In the genomic region with DNA sequence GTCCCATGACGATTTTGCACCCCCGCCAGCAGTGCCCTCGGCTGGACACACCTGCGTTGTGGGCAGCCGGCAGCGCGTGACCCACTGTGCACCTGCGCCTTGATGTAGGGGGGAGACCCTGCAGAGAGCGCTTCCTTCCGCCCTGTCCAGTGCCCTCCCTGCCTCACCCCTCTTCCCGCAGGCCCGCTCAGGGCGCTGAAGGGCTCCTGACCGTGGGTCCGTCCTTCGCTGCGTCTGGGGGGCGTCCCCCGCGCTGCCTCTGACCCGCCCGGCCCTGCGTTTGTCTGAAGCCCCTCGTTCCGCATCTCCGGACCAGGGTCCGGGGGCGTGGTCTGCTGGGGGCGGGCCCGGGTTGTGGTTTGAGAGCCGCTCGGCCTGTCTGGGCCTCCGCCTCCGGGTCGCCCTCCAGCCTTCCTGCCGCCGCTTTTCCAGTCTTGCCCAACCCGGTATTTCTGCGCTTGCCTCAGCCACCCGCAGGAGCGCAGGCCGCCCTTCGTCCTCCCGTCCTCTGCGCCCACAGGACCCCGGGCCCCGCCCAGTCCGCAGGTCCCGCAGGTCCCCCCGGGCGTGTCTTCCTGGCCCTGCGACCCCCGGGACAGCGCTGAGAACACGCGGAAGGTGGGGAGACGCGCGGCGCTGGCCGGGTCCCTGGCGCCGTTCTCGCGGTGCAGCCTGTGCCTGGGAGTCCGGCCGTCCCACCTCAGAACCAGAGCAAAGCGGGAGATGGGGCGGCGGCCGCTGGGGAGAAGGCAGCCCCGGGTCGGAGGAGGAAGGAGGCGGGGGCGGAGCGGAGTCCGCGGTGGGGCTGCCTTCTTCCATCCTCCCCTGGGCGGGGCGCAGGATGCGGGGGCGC, we compare ENCODE assay signal across 8 cellular contexts. TPM values are rescaled to one million over a fixed set of nuclear protein-coding genes. Genes with fewer than 3 reads are reported as not detected.
A peak's percentile ranks its signal among the peaks of the same experiment; 100 is the strongest.
DNase-seq lines count a peak whose midpoint lies in the region; ATAC-seq and TF ChIP-seq lines count a peak whose summit lies in the region.

No MANE protein-coding gene starts in this region.

- DNase-seq in lung microvascular endothelial cell (ENCODE audit: low read depth in 2 of 2) (peak; percentile 35 to 41), thyroid gland (peak; percentile 58 to 61), NK-92 (lab: John Stamatoyannopoulos, UW; ENCODE audit: unreplicated experiment) (no peak), HCEC 1CT (no peak)

- H3K36me3 ChIP-seq in thyroid gland = peaks cover 25 to 29% of the 10 kb centered on the region in 2 donors

- peaks cover 61% of the 10 kb centered on the region for H3K4me1 Mint-ChIP-seq in dendritic cell treated with granulocyte-macrophage colony-stimulating factor and Interleukin-4, amounts not matched to agents 40 ng/mL and 50 ng/mL, for 4 days (ENCODE audit: low read depth)

- H3K9me3 ChIP-seq in thyroid gland = no peaks in the 10 kb centered on the region

- no peak for TF ChIP-seq POLR2A in thyroid gland (IDR thresholded peaks at IDR 0.05)

- H3K4me3 ChIP-seq in WI38 (ENCODE audit: low read depth, low read length) = peak overlapping the region; percentile 41
- H3K4me3 ChIP-seq in thyroid gland (replicated peaks in 1 of 3) = peak overlapping the region in 1 of 3 donors; percentile 15

- peaks cover 0 to 23% of the 10 kb centered on the region in 2 donors for H3K4me1 ChIP-seq in thyroid gland

- H3K27ac Mint-ChIP-seq in dendritic cell treated with granulocyte-macrophage colony-stimulating factor and Interleukin-4, amounts not matched to agents 40 ng/mL and 50 ng/mL, for 4 days = peak overlapping the region; percentile 83

- H3K36me3 Mint-ChIP-seq in dendritic cell treated with granulocyte-macrophage colony-stimulating factor and Interleukin-4, amounts not matched to agents 40 ng/mL and 50 ng/mL, for 4 days (ENCODE audit: low read depth) = peaks cover 41% of the 10 kb centered on the region

- ATAC-seq in GM18520 (IDR thresholded peaks at IDR 0.05; ENCODE audit: unreplicated experiment) (peak; percentile 32), HG02970 (IDR thresholded peaks at IDR 0.05; ENCODE audit: low FRiP score, unreplicated experiment) (peak; percentile 49)

- WGBS in thyroid gland, 2 donors = 19 to 23% methylated on average over 11 to 19 of the region's 82 CpGs

- H3K4me3 Mint-ChIP-seq in dendritic cell treated with granulocyte-macrophage colony-stimulating factor and Interleukin-4, amounts not matched to agents 40 ng/mL and 50 ng/mL, for 4 days = peak overlapping the region; percentile 88

- H3K27me3 ChIP-seq in thyroid gland = no peaks in the 10 kb centered on the region

- intact Hi-C loops in dendritic cell treated with granulocyte-macrophage colony-stimulating factor and Interleukin-4, amounts not matched to agents 40 ng/mL and 50 ng/mL, for 4 days (cut with micrococcal nuclease) = loop anchor here (10.0 kb wide), 2 partner anchors 50 kb away; a partner anchor contains a TSS
- intact Hi-C loops in thyroid gland (cut with DNase I) = no loop called here

- no peak for TF ChIP-seq CTCF in WI38 (IDR thresholded peaks at IDR 0.05; ENCODE audit: low read depth, low read length)
- no peak for TF ChIP-seq CTCF in thyroid gland (IDR thresholded peaks at IDR 0.05)

- no peaks in the 10 kb centered on the region for H3K9me3 Mint-ChIP-seq in dendritic cell treated with granulocyte-macrophage colony-stimulating factor and Interleukin-4, amounts not matched to agents 40 ng/mL and 50 ng/mL, for 4 days

- no peak overlapping the region for H3K27ac ChIP-seq in thyroid gland

- H3K27me3 Mint-ChIP-seq in dendritic cell treated with granulocyte-macrophage colony-stimulating factor and Interleukin-4, amounts not matched to agents 40 ng/mL and 50 ng/mL, for 4 days = peaks cover 39% of the 10 kb centered on the region

RNA-seq across cellular contexts. Expression of a gene that starts 4.0 kb away (rescaled TPM):
- total RNA-seq in lung microvascular endothelial cell = not detected in 2 replicates
- not detected for total RNA-seq in thyroid gland

RNA-seq across cellular contexts. Expression of a gene that starts 16.5 kb away (rescaled TPM):
- total RNA-seq in lung microvascular endothelial cell (287 and 458 TPM in 2 replicates), thyroid gland (100 to 1,000 TPM; 199 to 475 (median 339) TPM)

RNA-seq across cellular contexts. Expression of a gene that starts 28.5 kb away (rescaled TPM):
- total RNA-seq in lung microvascular endothelial cell = 40.8 and 42.3 TPM in 2 replicates
- 10 to 100 TPM; 20.7 to 52.5 (median 43.2) TPM for total RNA-seq in thyroid gland

RNA-seq across cellular contexts. Expression of a gene that starts 51.9 kb away (rescaled TPM):
- total RNA-seq in lung microvascular endothelial cell (under 0.01 and 0.22 TPM in 2 replicates), thyroid gland (1 to 10 TPM in 3 of 4 donors, under 1 TPM in 1; 0.33 to 1.3 (median 1.3) TPM)

Comparison
In these comparisons a context has a peak if more than half of its experiments do, and no peak if none do; other contexts are left out.
1. DNase-seq: peak in lung microvascular endothelial cell (2 of 2) and thyroid gland (2 of 2); none in NK-92 (single experiment) and HCEC 1CT (single experiment).